28 cellular contexts compared by ENCODE assay signal in the genomic region with DNA sequence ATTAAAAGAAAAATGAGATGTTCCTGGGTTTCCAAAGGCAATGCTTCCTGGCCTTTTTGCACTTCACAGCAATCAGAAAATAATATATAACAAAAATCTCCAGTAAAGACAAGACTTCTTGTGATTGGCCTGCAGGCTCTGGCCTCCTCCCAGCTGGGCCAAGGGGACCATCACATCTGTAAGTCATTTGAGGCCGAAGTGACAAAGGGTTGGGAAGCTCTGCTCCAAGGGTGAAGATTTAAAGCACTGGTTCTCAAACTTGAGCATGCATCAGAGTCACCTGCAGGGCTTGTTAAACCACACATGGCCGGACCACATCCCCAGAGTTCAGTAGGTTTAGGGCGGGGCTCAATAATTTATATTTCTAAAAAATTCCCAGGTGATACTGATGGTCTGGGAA.
"Had no signal": no experiment of that assay in that cellular context is flagged by ENCODE, and none has a peak within 500 bp of the region (broad histone marks: within the 10 kb centered on the region; RNA-seq: fewer than 3 reads in every experiment).

No MANE protein-coding gene starts in this region.

- H3K27me3 ChIP-seq: ascending aorta, breast epithelium, cardiac muscle cell, colonic mucosa, esophagus squamous epithelium, foreskin keratinocyte, gastrocnemius medialis, heart left ventricle had no signal

- H3K4me3 ChIP-seq: ascending aorta, breast epithelium, cardiac muscle cell, colonic mucosa, esophagus squamous epithelium, gastrocnemius medialis, heart left ventricle had no signal

- DNase-seq: activated CD4-positive, alpha-beta T cell treated with anti-CD3 and anti-CD28 coated beads for 1 hour; activated CD4-positive, alpha-beta T cell treated with anti-CD3 and anti-CD28 coated beads for 4 hours; activated CD4-positive, alpha-beta T cell treated with anti-CD3 and anti-CD28 coated beads, Interleukin-2, amount 10 ng/mL, durations not matched to agents 7 days and 5 days; activated CD4-positive, alpha-beta T cell treated with anti-CD3 and anti-CD28 coated beads, Interleukin-2, amount 50 U/mL, for 48 hours; activated CD8-positive, alpha-beta memory T cell treated with anti-CD3 and anti-CD28 coated beads for 24 hours; activated CD8-positive, alpha-beta T cell treated with anti-CD3 and anti-CD28 coated beads for 36 hours; activated gamma-delta T cell; activated naive CD4-positive, alpha-beta T cell; activated naive CD4-positive, alpha-beta T cell treated with anti-CD3 and anti-CD28 coated beads, Interleukin-2, amount 10 ng/mL, durations not matched to agents 7 days and 5 days; activated naive CD8-positive, alpha-beta T cell treated with anti-CD3 and anti-CD28 coated beads, Interleukin-2, amount 10 ng/mL, durations not matched to agents 7 days and 5 days; activated T-cell treated with anti-CD3 and anti-CD28 coated beads, Interleukin-2, amount 50 U/mL, for 4 hours; central memory CD4-positive, alpha-beta T cell; cerebellar nuclear complex; colonic mucosa; effector CD8-positive, alpha-beta T cell; esophagus squamous epithelium; foreskin keratinocyte; gastrocnemius medialis; glutamatergic neuron; heart left ventricle; T-helper 2 cell had no signal

- H3K9me3 ChIP-seq: ascending aorta, breast epithelium, colonic mucosa, esophagus squamous epithelium, gastrocnemius medialis, heart left ventricle had no signal

- H3K27ac ChIP-seq: ascending aorta, cardiac muscle cell, colonic mucosa, epithelial cell of prostate, esophagus squamous epithelium, foreskin keratinocyte, gastrocnemius medialis had no signal

- H3K36me3 ChIP-seq: ascending aorta, breast epithelium, cardiac muscle cell, colonic mucosa, esophagus squamous epithelium, gastrocnemius medialis, heart left ventricle had no signal

- ATAC-seq: activated CD8-positive, alpha-beta T cell treated with anti-CD3 and anti-CD28 coated beads for 36 hours; activated naive CD4-positive, alpha-beta T cell treated with anti-CD3 and anti-CD28 coated beads, Interleukin-2, amount 50 U/mL, for 72 hours; activated T-cell treated with anti-CD3 and anti-CD28 coated beads, Interleukin-2, amount 50 U/mL, for 4 hours; activated T-helper 17 cell treated with anti-CD3 and anti-CD28 coated beads, Interleukin-2, amount 50 U/mL, for 72 hours; foreskin keratinocyte; gastrocnemius medialis; heart left ventricle; WTC11 had no signal

- H3K4me1 ChIP-seq: ascending aorta, colonic mucosa, foreskin keratinocyte had no signal
